Comparison of ENCODE assay signal across 8 cellular contexts in the genomic region with DNA sequence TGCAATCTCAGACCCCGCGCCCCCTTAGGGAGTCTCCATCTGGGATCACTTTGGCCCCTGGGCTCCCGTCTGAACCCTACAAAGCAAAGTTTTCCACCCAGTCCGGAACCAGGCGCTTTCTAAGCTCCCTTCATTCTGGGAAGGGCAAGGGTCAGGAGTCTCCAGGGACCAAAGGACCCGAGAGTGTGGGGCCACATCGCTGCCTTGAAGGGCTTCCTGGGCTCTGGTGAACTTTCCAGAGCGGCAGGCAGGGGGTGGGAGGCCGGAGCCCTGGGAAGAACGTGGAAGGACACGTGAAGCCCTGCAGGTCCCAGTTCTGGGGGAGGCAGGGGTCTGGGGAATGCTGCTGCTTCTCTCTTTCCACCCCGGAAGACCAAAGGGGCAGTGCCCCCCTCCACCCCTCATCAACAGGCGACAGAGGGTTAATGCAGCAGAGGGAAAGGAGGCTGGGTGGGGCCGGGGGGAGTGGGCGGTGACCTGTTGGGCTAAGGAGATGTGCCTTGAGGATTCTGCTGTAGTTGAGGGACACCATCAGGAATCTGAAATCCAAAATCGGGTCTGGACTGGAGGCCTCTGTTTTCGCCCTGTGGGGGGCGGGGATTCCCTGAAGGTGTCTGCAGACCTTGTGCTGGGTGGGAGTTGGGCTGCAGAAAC. TPM values are rescaled to one million over a fixed set of nuclear protein-coding genes. Genes with fewer than 3 reads are reported as not detected.
DNase-seq lines count a peak whose midpoint lies in the region; ATAC-seq and TF ChIP-seq lines count a peak whose summit lies in the region.

No MANE protein-coding gene starts in this region.

- H3K4me1 ChIP-seq in CD8-positive, alpha-beta T cell (ENCODE audit: insufficient read depth, low read length): peaks cover 17% of the 10 kb centered on the region
- no peaks in the 10 kb centered on the region for H3K4me1 ChIP-seq in endocrine pancreas (ENCODE audit: control insufficient read depth, insufficient read depth, low read length)

- peak overlapping the region; percentile 27 for H3K9ac ChIP-seq in endocrine pancreas (ENCODE audit: control insufficient read depth, insufficient read depth, low read length)

- H3K36me3 ChIP-seq in CD8-positive, alpha-beta T cell (ENCODE audit: insufficient read depth, low read length): no peaks in the 10 kb centered on the region
- H3K36me3 ChIP-seq in endocrine pancreas (ENCODE audit: control insufficient read depth, insufficient read depth, low read length): no peaks in the 10 kb centered on the region

- H3K27ac ChIP-seq in CD8-positive, alpha-beta T cell (ENCODE audit: low read depth, low read length): no peak overlapping the region

- H3K9me3 Mint-ChIP-seq in CD8-positive, alpha-beta T cell: no peaks in the 10 kb centered on the region
- H3K9me3 Mint-ChIP-seq in natural killer cell: no peaks in the 10 kb centered on the region

- no peaks in the 10 kb centered on the region for H3K27me3 ChIP-seq in CD8-positive, alpha-beta T cell (ENCODE audit: insufficient read depth, low read length)
- H3K27me3 ChIP-seq in endocrine pancreas (ENCODE audit: control insufficient read depth, insufficient read depth, low read length): no peaks in the 10 kb centered on the region

- H3K4me3 ChIP-seq in CD8-positive, alpha-beta T cell (ENCODE audit: low read depth, low read length): peak overlapping the region; percentile 73
- H3K4me3 ChIP-seq in endocrine pancreas (ENCODE audit: control insufficient read depth, insufficient read depth, low read length): no peak overlapping the region

- CTCF ChIA-PET in CD8-positive, alpha-beta T cell (lab: Charles Lee): interaction anchor here (1.0 to 1.4 kb wide), 2 partner anchors 18 to 20 kb away, joined by 3 to 4 read pairs; no protein-coding TSS in a partner anchor

- intact Hi-C loops in CD8-positive, alpha-beta T cell (cut with DNase I, micrococcal nuclease): no loop called here
- intact Hi-C loops in natural killer cell (cut with micrococcal nuclease): no loop called here

- no peaks in the 10 kb centered on the region for H3K36me3 Mint-ChIP-seq in CD8-positive, alpha-beta T cell
- no peaks in the 10 kb centered on the region for H3K36me3 Mint-ChIP-seq in natural killer cell

- no peak for ATAC-seq in CD8-positive, alpha-beta T cell
- ATAC-seq in natural killer cell: no peak
- ATAC-seq in HG02970 (IDR thresholded peaks at IDR 0.05; ENCODE audit: low FRiP score, unreplicated experiment): no peak
- no peak for ATAC-seq in HG02588 (IDR thresholded peaks at IDR 0.05; ENCODE audit: unreplicated experiment)

- no peaks in the 10 kb centered on the region for H3K27me3 Mint-ChIP-seq in CD8-positive, alpha-beta T cell (ENCODE audit: low read depth)
- peaks cover 0 to 7% of the 10 kb centered on the region in 2 donors for H3K27me3 Mint-ChIP-seq in natural killer cell (ENCODE audit: low read depth in 2 of 2)

- peak overlapping the region; percentile 23 for H3K27ac Mint-ChIP-seq in CD8-positive, alpha-beta T cell
- peak overlapping the region in 1 of 2 donors; percentile 40 for H3K27ac Mint-ChIP-seq in natural killer cell

- peak overlapping the region; percentile 90 for H3K4me3 Mint-ChIP-seq in CD8-positive, alpha-beta T cell
- H3K4me3 Mint-ChIP-seq in natural killer cell: peak overlapping the region; percentile 87

- H3K4me1 Mint-ChIP-seq in CD8-positive, alpha-beta T cell (ENCODE audit: low read depth): peaks cover 18% of the 10 kb centered on the region
- H3K4me1 Mint-ChIP-seq in natural killer cell: peaks cover 0 to 15% of the 10 kb centered on the region in 2 donors

- DNase-seq in CD8-positive, alpha-beta T cell: no peak
- DNase-seq in NCI-H69 (lab: John Stamatoyannopoulos, UW) (peak; percentile 71), natural killer cell (no peak), GDM1 (lab: John Stamatoyannopoulos, UW) (no peak), GM19238 (ENCODE audit: insufficient read length, low spot score) (no peak)

- H3K9me3 ChIP-seq in CD8-positive, alpha-beta T cell (ENCODE audit: low read length): no peaks in the 10 kb centered on the region
- H3K9me3 ChIP-seq in endocrine pancreas (ENCODE audit: control insufficient read depth, low read length): no peaks in the 10 kb centered on the region

- TF ChIP-seq CTCF in CD8-positive, alpha-beta T cell (IDR thresholded peaks at IDR 0.05): no peak
- TF ChIP-seq CTCF in natural killer cell (IDR thresholded peaks at IDR 0.05): no peak

- POLR2A ChIA-PET in CD8-positive, alpha-beta T cell (lab: Charles Lee): no interaction called here

RNA-seq across cellular contexts. Expression of gene CDK18, which starts 0.7 kb away (rescaled TPM):
- 1 to 10 TPM; 4.0 to 4.3 TPM for total RNA-seq in CD8-positive, alpha-beta T cell
- total RNA-seq in natural killer cell: 1 to 10 TPM; 1.9 to 5.3 (median 4.0) TPM

RNA-seq across cellular contexts. Expression of gene BLACAT1, which starts 49.4 kb away (rescaled TPM):
- not detected for total RNA-seq in CD8-positive, alpha-beta T cell
- total RNA-seq in natural killer cell: under 1 TPM in 2 of 3 donors, not detected in 1; 0.09 to 0.13 TPM
